9 cellular contexts compared by ENCODE assay signal in genomic region chr1:156804572-156805243, GRCh38. TPM values are rescaled to one million over a fixed set of nuclear protein-coding genes. Genes with fewer than 3 reads are reported as not detected.
A peak's percentile ranks its signal among the peaks of the same experiment; 100 is the strongest.
DNase-seq lines count a peak whose midpoint lies in the region; ATAC-seq, FAIRE-seq and TF ChIP-seq lines count a peak whose summit lies in the region.
"Had no signal": no experiment of that assay in that cellular context is flagged by ENCODE, and none has a peak within 500 bp of the region (broad histone marks: within the 10 kb centered on the region; RNA-seq: fewer than 3 reads in every experiment).

No MANE protein-coding gene starts in this region.

- no peak for TF ChIP-seq POLR2A in testis (IDR thresholded peaks at IDR 0.05)

- peak; percentile 56 for DNase-seq in GF-D8 (lab: John Stamatoyannopoulos, UW)
- peak; percentile 76 for DNase-seq in NCI-H510A (lab: John Stamatoyannopoulos, UW)
- DNase-seq in astrocyte (ENCODE audit: low read depth): peak; percentile 76
- no peak for DNase-seq in pancreas
- DNase-seq in testis: no peak

- no peaks in the 10 kb centered on the region for H3K9me3 ChIP-seq in astrocyte (ENCODE audit: insufficient read depth, low read depth, low read length)
- H3K9me3 ChIP-seq in pancreas: no peaks in the 10 kb centered on the region
- no peaks in the 10 kb centered on the region for H3K9me3 ChIP-seq in testis
- H3K9me3 ChIP-seq: SJSA1 had no signal

- intact Hi-C loops in pancreas (cut with DNase I) (no loop called here), testis (cut with DNase I; ENCODE audit: low total_unique reads) (no loop called here)

- H2AFZ ChIP-seq in astrocyte (ENCODE audit: low read depth, low read length): no peak overlapping the region

- H3K79me2 ChIP-seq in astrocyte (ENCODE audit: insufficient read depth, low read length): no peaks in the 10 kb centered on the region

- WGBS in pancreas, 2 donors: 59% methylated on average over 6 of the region's 6 CpGs
- WGBS in testis, 2 donors: 60 to 63% methylated on average over 5 to 6 of the region's 6 CpGs

- ATAC-seq in pancreas (peak in 3 of 4 donors; percentile 60 to 73 (median 62)), HG03439 (IDR thresholded peaks at IDR 0.05; ENCODE audit: unreplicated experiment) (no peak), HG02759 (IDR thresholded peaks at IDR 0.05; ENCODE audit: unreplicated experiment) (no peak), HG03378 (IDR thresholded peaks at IDR 0.05; ENCODE audit: unreplicated experiment) (no peak)

- H3K27me3 Mint-ChIP-seq in astrocyte (ENCODE audit: low read depth, unreplicated experiment): peaks cover 15% of the 10 kb centered on the region

- peaks cover 19% of the 10 kb centered on the region for H3K36me3 Mint-ChIP-seq in astrocyte (ENCODE audit: low read depth, unreplicated experiment)

- FAIRE-seq in astrocyte (lab: Jason Lieb, UNC) (no peak), pancreas (lab: Jason Lieb, UNC) (no peak)

- H3K36me3 ChIP-seq in astrocyte (ENCODE audit: insufficient read depth, low read length) (peaks cover 11% of the 10 kb centered on the region), pancreas (peaks cover 0 to 16% (median 5%) of the 10 kb centered on the region in 3 donors), testis (ENCODE audit: low read depth, missing control alignments) (no peaks in the 10 kb centered on the region)

- H3K4me1 Mint-ChIP-seq in astrocyte (ENCODE audit: low read depth, unreplicated experiment): peaks cover 15% of the 10 kb centered on the region

- TF ChIP-seq CTCF in astrocyte (IDR thresholded peaks at IDR 0.05; ENCODE audit: insufficient read depth, low read depth, low read length): no peak
- no peak for TF ChIP-seq CTCF in pancreas (IDR thresholded peaks at IDR 0.05)
- no peak for TF ChIP-seq CTCF in testis (IDR thresholded peaks at IDR 0.05)

- H3K9ac ChIP-seq in astrocyte (ENCODE audit: low read length): peak overlapping the region; percentile 28

- peaks cover 34% of the 10 kb centered on the region for H4K20me1 ChIP-seq in astrocyte (ENCODE audit: insufficient read depth, low read length)

- peaks cover 5% of the 10 kb centered on the region for H3K9me3 Mint-ChIP-seq in astrocyte (ENCODE audit: unreplicated experiment)

- H3K27me3 ChIP-seq in astrocyte (ENCODE audit: insufficient read depth, low read length) (no peaks in the 10 kb centered on the region), pancreas (no peaks in the 10 kb centered on the region), testis (no peaks in the 10 kb centered on the region)
- H3K27me3 ChIP-seq: SJSA1 had no signal

- H3K27ac Mint-ChIP-seq in astrocyte (ENCODE audit: unreplicated experiment): no peak overlapping the region

- no peak overlapping the region for H3K4me3 ChIP-seq in astrocyte (ENCODE audit: insufficient read depth, low read depth, low read length)
- no peak overlapping the region for H3K4me3 ChIP-seq in pancreas
- no peak overlapping the region for H3K4me3 ChIP-seq in testis
- H3K4me3 ChIP-seq: SJSA1 had no signal

- H3K27ac ChIP-seq in astrocyte (ENCODE audit: low read depth, low read length) (no peak overlapping the region), pancreas (no peak overlapping the region), testis (no peak overlapping the region)
- H3K27ac ChIP-seq: SJSA1 had no signal

- peak overlapping the region; percentile 34 for H3K4me2 ChIP-seq in astrocyte (ENCODE audit: low read length)

- peaks cover 12% of the 10 kb centered on the region for H3K4me1 ChIP-seq in astrocyte (ENCODE audit: insufficient read depth, low read length)
- no peaks in the 10 kb centered on the region for H3K4me1 ChIP-seq in pancreas
- H3K4me1 ChIP-seq in testis: peaks cover 25% of the 10 kb centered on the region
- H3K4me1 ChIP-seq: SJSA1 had no signal

- H3K4me3 Mint-ChIP-seq in astrocyte (ENCODE audit: unreplicated experiment): no peak overlapping the region

RNA-seq across cellular contexts. Expression of gene SH2D2A, which starts 11.9 kb away (rescaled TPM):
- total RNA-seq in astrocyte: 0.89 and 1.1 TPM in 2 replicates
- 1 to 10 TPM in 2 of 6 donors, under 1 TPM in 4; 0.16 to 1.5 (median 0.71) TPM for total RNA-seq in pancreas
- polyA plus RNA-seq in pancreas: 1 to 10 TPM in 1 of 2 donors, under 1 TPM in 1; 0.40 to 1.3 TPM
- total RNA-seq in testis: 1 to 10 TPM in 1 of 2 donors, not detected in 1; 3.1 TPM
- 1.3 TPM for polyA plus RNA-seq in testis (ENCODE audit: insufficient read depth, low read depth, low replicate concordance)
- total RNA-seq: SJSA1 had no signal

RNA-seq across cellular contexts. Expression of gene PRCC, which starts 37.4 kb away (rescaled TPM):
- total RNA-seq in astrocyte (75.5 and 78.3 TPM in 2 replicates), pancreas (10 to 100 TPM; 18.5 to 34.7 (median 20.3) TPM), testis (10 to 100 TPM; 53.3 to 62.0 TPM)
- polyA plus RNA-seq in pancreas (10 to 100 TPM; 31.4 to 41.6 TPM), testis (ENCODE audit: insufficient read depth, low read depth, low replicate concordance) (68.3 TPM)

RNA-seq across cellular contexts. Expression of gene HDGF, which starts 53.2 kb away (rescaled TPM):
- total RNA-seq in astrocyte (179 and 190 TPM in 2 replicates), pancreas (100 to 1,000 TPM in 1 of 6 donors, 10 to 100 TPM in 5; 43.5 to 112 (median 64.2) TPM), testis (10 to 100 TPM; 78.2 to 97.7 TPM)
- polyA plus RNA-seq in pancreas (10 to 100 TPM; 58.5 to 87.4 TPM), testis (ENCODE audit: insufficient read depth, low read depth, low replicate concordance) (133 TPM)

RNA-seq across cellular contexts. Expression of gene INSRR, which starts 54.2 kb away (rescaled TPM):
- total RNA-seq in astrocyte (0.05 TPM in 1 of 2 replicates, not detected in the other), pancreas (under 1 TPM; 0.03 to 0.47 (median 0.09) TPM), testis (1 to 10 TPM; 6.4 to 7.0 TPM)
- polyA plus RNA-seq in pancreas (under 1 TPM; 0.94 to 0.99 TPM), testis (ENCODE audit: insufficient read depth, low read depth, low replicate concordance) (1.5 TPM)
- total RNA-seq: SJSA1 had no signal

RNA-seq across cellular contexts. Expression of gene NTRK1, which starts 56.0 kb away (rescaled TPM):
- total RNA-seq in astrocyte (0.10 and 0.27 TPM in 2 replicates), pancreas (under 1 TPM; 0.20 to 0.79 (median 0.35) TPM), testis (10 to 100 TPM; 14.6 to 38.8 TPM)
- polyA plus RNA-seq in pancreas (1 to 10 TPM in 1 of 2 donors, under 1 TPM in 1; 0.99 to 1.1 TPM), testis (ENCODE audit: insufficient read depth, low read depth, low replicate concordance) (4.7 TPM)
- total RNA-seq: SJSA1 had no signal

Comparison
In these comparisons a context has a peak if more than half of its experiments do, and no peak if none do; other contexts are left out.
1. DNase-seq: peak in GF-D8 (single experiment), NCI-H510A (single experiment) and astrocyte (single experiment); none in pancreas (0 of 6) and testis (single experiment).
2. ATAC-seq: peak in pancreas (3 of 4); none in HG03439 (single experiment), HG02759 (single experiment) and HG03378 (single experiment).